ENCODE assay signal across 8 cellular contexts in genomic region chr2:142286618-142287017, GRCh38.
DNase-seq lines count a peak whose midpoint lies in the region; ATAC-seq, FAIRE-seq and TF ChIP-seq lines count a peak whose summit lies in the region.

No MANE protein-coding gene starts in this region.

- in situ Hi-C loops in astrocyte of the spinal cord (cut with HindIII; ENCODE audit: low sequenced_read_pairs) = no loop called here

- TF ChIP-seq CTCF in astrocyte of the spinal cord (IDR thresholded peaks at IDR 0.05; ENCODE audit: low read depth, low read length) (peak; percentile 36), foreskin fibroblast (IDR thresholded peaks at IDR 0.05; ENCODE audit: low read depth, low read length) (no peak)

- peak; percentile 68 for ATAC-seq in HG03442 (IDR thresholded peaks at IDR 0.05; ENCODE audit: unreplicated experiment)

- no peak for FAIRE-seq in urothelium cell line (lab: Jason Lieb, UNC)

- H3K4me3 ChIP-seq in astrocyte of the spinal cord (ENCODE audit: low read depth, low read length) = no peak overlapping the region
- H3K4me3 ChIP-seq in foreskin fibroblast (ENCODE audit: low read depth in 1 of 2, low read length in 2 of 2) = no peak overlapping the region

- DNase-seq in NCI-H748 (lab: John Stamatoyannopoulos, UW; ENCODE audit: unreplicated experiment) (peak; percentile 30), NCI-H748 treated with DMSO at 0.1 percent for 48 hours (lab: John Stamatoyannopoulos, UW) (no peak), astrocyte of the spinal cord (ENCODE audit: low read depth, low spot score) (no peak), urothelium cell line (ENCODE audit: low spot score) (peak; percentile 9), foreskin fibroblast (no peak), NOMO-1 treated with DMSO at 0.1 percent for 48 hours (lab: John Stamatoyannopoulos, UW; ENCODE audit: unreplicated experiment) (no peak)
- DNase-seq in activated naive CD4-positive, alpha-beta T cell treated with anti-CD3 and anti-CD28 coated beads, Interleukin-2, amount 50 U/mL, for 16 hours = no peak

Comparison
In these comparisons a context has a peak if more than half of its experiments do, and no peak if none do; other contexts are left out.
1. DNase-seq: peak in NCI-H748 (single experiment) and urothelium cell line (single experiment); none in NCI-H748 treated with DMSO at 0.1 percent for 48 hours (single experiment), astrocyte of the spinal cord (single experiment), foreskin fibroblast (0 of 2), NOMO-1 treated with DMSO at 0.1 percent for 48 hours (single experiment) and activated naive CD4-positive, alpha-beta T cell treated with anti-CD3 and anti-CD28 coated beads, Interleukin-2, amount 50 U/mL, for 16 hours (single experiment).